ENCODE assay signal across 1 cellular context in genomic region chr12:30763053-30763452, GRCh38.
TF ChIP-seq lines count a peak whose summit lies in the region.

No MANE protein-coding gene starts in this region.

TF ChIP-seq in K562, 482 proteins besides CTCF, POLR2A, EP300 and RAD21 (continued from another document and continues in another):
- no peak for TF ChIP-seq E2F1 (CRISPR knock-in tag; IDR thresholded peaks at IDR 0.05)
- TF ChIP-seq ZNF174 (CRISPR knock-in tag; IDR thresholded peaks at IDR 0.05): no peak
- no peak for TF ChIP-seq RB1 (IDR thresholded peaks at IDR 0.05; ENCODE audit: low read depth)
- peak in 1 of 2 experiments; percentile 42; a peak in 2 of 4 replicates for TF ChIP-seq RCOR1 (IDR thresholded peaks at IDR 0.05; ENCODE audit: borderline replicate concordance in 1 of 2, low read depth in 2 of 2, low read length in 2 of 2)
- no peak for TF ChIP-seq GABPB1 (CRISPR knock-in tag; IDR thresholded peaks at IDR 0.05)
- TF ChIP-seq RHOXF2B (CRISPR knock-in tag; conservative IDR thresholded peaks at IDR 0.05): no peak
- TF ChIP-seq ZNF232 (CRISPR knock-in tag; IDR thresholded peaks at IDR 0.05): no peak
- no peak for TF ChIP-seq MAZ (CRISPR knock-in tag; conservative IDR thresholded peaks at IDR 0.05 in 1 of 2, IDR thresholded peaks at IDR 0.05 in 1 of 2)
- TF ChIP-seq RBM15 (IDR thresholded peaks at IDR 0.05; ENCODE audit: insufficient read depth, low read length): no peak
- TF ChIP-seq SNIP1 (IDR thresholded peaks at IDR 0.05; ENCODE audit: low read depth): no peak
- TF ChIP-seq ZNF551 (CRISPR knock-in tag; IDR thresholded peaks at IDR 0.05): no peak
- no peak for TF ChIP-seq LCOR (CRISPR knock-in tag; IDR thresholded peaks at IDR 0.05)
- TF ChIP-seq C11orf30 (IDR thresholded peaks at IDR 0.05; ENCODE audit: low read depth): no peak
- TF ChIP-seq ZNF239 (CRISPR knock-in tag; IDR thresholded peaks at IDR 0.05): no peak
- TF ChIP-seq HDGF (IDR thresholded peaks at IDR 0.05): no peak
- TF ChIP-seq JUND (IDR thresholded peaks at IDR 0.05; ENCODE audit: borderline replicate concordance, low read depth, low read length): no peak
- no peak; the same call in 2 of the 3 replicates for TF ChIP-seq JUND (tag; IDR thresholded peaks at IDR 0.05; ENCODE audit: borderline replicate concordance, low read depth, low read length)
- TF ChIP-seq KLF13 (tag; IDR thresholded peaks at IDR 0.05; ENCODE audit: borderline replicate concordance, low read depth): no peak
- no peak for TF ChIP-seq EHMT2 (IDR thresholded peaks at IDR 0.05)
- peak; percentile 75 for TF ChIP-seq CBFA2T2 (conservative IDR thresholded peaks at IDR 0.05)
- TF ChIP-seq KLF16 (IDR thresholded peaks at IDR 0.05): peak; percentile 29; the same call in 1 of the 2 replicates
- no peak for TF ChIP-seq HMGXB4 (CRISPR knock-in tag; IDR thresholded peaks at IDR 0.05)
- no peak for TF ChIP-seq ETS1 (conservative IDR thresholded peaks at IDR 0.05; ENCODE audit: control insufficient read depth, low read depth, low read length)
- TF ChIP-seq ZNF609 (CRISPR knock-in tag; IDR thresholded peaks at IDR 0.05; ENCODE audit: borderline replicate concordance): no peak
- no peak for TF ChIP-seq E2F4 (CRISPR knock-in tag; IDR thresholded peaks at IDR 0.05; ENCODE audit: low read depth)
- no peak for TF ChIP-seq ATF1 (CRISPR knock-in tag; IDR thresholded peaks at IDR 0.05)
- no peak for TF ChIP-seq ATF1 (tag; IDR thresholded peaks at IDR 0.05)
- TF ChIP-seq SMARCA5 (IDR thresholded peaks at IDR 0.05): no peak
- TF ChIP-seq SREBF1 (IDR thresholded peaks at IDR 0.05; ENCODE audit: borderline replicate concordance, low read depth, low read length): no peak
- TF ChIP-seq LARP7 (IDR thresholded peaks at IDR 0.05): no peak
- peak; percentile 94 for TF ChIP-seq FOXM1 (IDR thresholded peaks at IDR 0.05; ENCODE audit: low read depth)
- no peak for TF ChIP-seq FOXM1 (CRISPR knock-in tag; IDR thresholded peaks at IDR 0.05; ENCODE audit: low read depth)
- no peak for TF ChIP-seq SIN3A (IDR thresholded peaks at IDR 0.05; ENCODE audit: borderline replicate concordance in 2 of 2, control insufficient read depth in 1 of 2, low read depth in 2 of 2, low read length in 2 of 2)
- no peak for TF ChIP-seq NR2C2 (CRISPR knock-in tag; IDR thresholded peaks at IDR 0.05)
- no peak for TF ChIP-seq NR2C2 (tag; IDR thresholded peaks at IDR 0.05)
- TF ChIP-seq AFF1 (IDR thresholded peaks at IDR 0.05; ENCODE audit: low read depth in 1 of 2, partially characterized antibody in 2 of 2): no peak
- no peak for TF ChIP-seq KLF10 (CRISPR knock-in tag; IDR thresholded peaks at IDR 0.05)
- TF ChIP-seq ZNF24 (IDR thresholded peaks at IDR 0.05): no peak
- no peak for TF ChIP-seq HDAC3 (IDR thresholded peaks at IDR 0.05; ENCODE audit: borderline replicate concordance, partially characterized antibody)
- no peak for TF ChIP-seq MYC (IDR thresholded peaks at IDR 0.05; ENCODE audit: low read depth, low read length)
- no peak for TF ChIP-seq MYC (CRISPR knock-in tag; IDR thresholded peaks at IDR 0.05; ENCODE audit: borderline replicate concordance, low read depth)
- TF ChIP-seq ZNF398 (CRISPR knock-in tag; IDR thresholded peaks at IDR 0.05): no peak
- TF ChIP-seq ZBTB8A (IDR thresholded peaks at IDR 0.05; ENCODE audit: partially characterized antibody): no peak
- no peak for TF ChIP-seq ATF6 (CRISPR knock-in tag; IDR thresholded peaks at IDR 0.05)
- TF ChIP-seq TBL1XR1 (IDR thresholded peaks at IDR 0.05; ENCODE audit: low read length in 2 of 2): no peak
- no peak for TF ChIP-seq ZKSCAN3 (CRISPR knock-in tag; IDR thresholded peaks at IDR 0.05)
- TF ChIP-seq KAT8 (IDR thresholded peaks at IDR 0.05; ENCODE audit: low read depth): no peak
- no peak for TF ChIP-seq COPS2 (conservative IDR thresholded peaks at IDR 0.05)
- TF ChIP-seq PHTF2 (CRISPR knock-in tag; IDR thresholded peaks at IDR 0.05): no peak
- TF ChIP-seq HNRNPUL1 (IDR thresholded peaks at IDR 0.05; ENCODE audit: low read length): no peak
- TF ChIP-seq GATA2 (CRISPR knock-in tag; IDR thresholded peaks at IDR 0.05): no peak
- TF ChIP-seq CREB1 (IDR thresholded peaks at IDR 0.05): no peak
- no peak for TF ChIP-seq CREB1 (CRISPR knock-in tag; IDR thresholded peaks at IDR 0.05)
- TF ChIP-seq ZNF12 (CRISPR knock-in tag; IDR thresholded peaks at IDR 0.05): no peak
- no peak for TF ChIP-seq NR2F6 (CRISPR knock-in tag; IDR thresholded peaks at IDR 0.05)
- TF ChIP-seq ZNF347 (CRISPR knock-in tag; IDR thresholded peaks at IDR 0.05; ENCODE audit: low read depth): no peak
- no peak for TF ChIP-seq CBX8 (IDR thresholded peaks at IDR 0.05; ENCODE audit: borderline replicate concordance, extremely low read depth, low read depth, low read length, poor library complexity, severe bottlenecking)
- TF ChIP-seq ZC3H11A (IDR thresholded peaks at IDR 0.05; ENCODE audit: low read depth, low read length): no peak
